ENCODE assay signal across 12 cellular contexts in genomic region chr1:227191607-227192006, GRCh38.
DNase-seq lines count a peak whose midpoint lies in the region; ATAC-seq, FAIRE-seq and TF ChIP-seq lines count a peak whose summit lies in the region.
"Had no signal": no experiment of that assay in that cellular context is flagged by ENCODE, and none has a peak within 500 bp of the region (broad histone marks: within the 10 kb centered on the region; RNA-seq: fewer than 3 reads in every experiment).

No MANE protein-coding gene starts in this region.

- no peaks in the 10 kb centered on the region for H4K20me1 ChIP-seq in osteoblast (ENCODE audit: insufficient read depth, low read length)

- H3K36me3 Mint-ChIP-seq in HFFc6 (ENCODE audit: low read depth) = peaks cover 26% of the 10 kb centered on the region

- H3K27me3 ChIP-seq in osteoblast (ENCODE audit: insufficient read depth, low read length) = no peaks in the 10 kb centered on the region
- H3K27me3 ChIP-seq: dorsolateral prefrontal cortex, right atrium auricular region had no signal

- TF ChIP-seq CTCF in HFFc6 (IDR thresholded peaks at IDR 0.05) = no peak
- TF ChIP-seq CTCF in osteoblast (IDR thresholded peaks at IDR 0.05; ENCODE audit: extremely low read depth, low read depth, low read length) = no peak

- FAIRE-seq in GM19239 (lab: Jason Lieb, UNC) = peak; percentile 87

- H3K4me2 ChIP-seq in osteoblast (ENCODE audit: insufficient read depth, low read length) = peak overlapping the region; percentile 57

- no peaks in the 10 kb centered on the region for H3K9me3 Mint-ChIP-seq in HFFc6
- H3K9me3 Mint-ChIP-seq: H9 had no signal

- peak overlapping the region; percentile 68 for H3K4me3 Mint-ChIP-seq in HFFc6
- H3K4me3 Mint-ChIP-seq: H9 had no signal

- no peak overlapping the region for H3K4me3 ChIP-seq in osteoblast (ENCODE audit: insufficient read depth, low read length)
- H3K4me3 ChIP-seq: dorsolateral prefrontal cortex, right atrium auricular region had no signal

- DNase-seq in GM19239 (ENCODE audit: insufficient read length, low spot score) = no peak
- DNase-seq in HFFc6 = no peak
- DNase-seq in osteoblast (ENCODE audit: insufficient read length, low spot score, missing footprints) = peak; percentile 2
- DNase-seq in T1000 (lab: John Stamatoyannopoulos, UW) = no peak
- no peak for DNase-seq in SIG-M5 (lab: John Stamatoyannopoulos, UW)
- DNase-seq: activated CD4-positive, CD25-positive, alpha-beta regulatory T cell; NCI-H2171 treated with DMSO at 0.1 percent for 48 hours had no signal

- ATAC-seq in HG03457 (IDR thresholded peaks at IDR 0.05; ENCODE audit: unreplicated experiment) (peak; percentile 45), HG02642 (IDR thresholded peaks at IDR 0.05; ENCODE audit: poor library complexity, unreplicated experiment) (no peak)

- no peaks in the 10 kb centered on the region for H3K9me3 ChIP-seq in osteoblast (ENCODE audit: low read depth, low read length)
- H3K9me3 ChIP-seq: right atrium auricular region had no signal

- no peak overlapping the region for H2AFZ ChIP-seq in osteoblast (ENCODE audit: low read length)

- peaks cover 42% of the 10 kb centered on the region for H3K4me1 Mint-ChIP-seq in HFFc6 (ENCODE audit: low read depth)

- H3K36me3 ChIP-seq in osteoblast (ENCODE audit: insufficient read depth, low read length) = no peaks in the 10 kb centered on the region
- H3K36me3 ChIP-seq: right atrium auricular region had no signal

- H3K27ac ChIP-seq in osteoblast (ENCODE audit: low read depth, low read length) = peak overlapping the region; percentile 59
- H3K27ac ChIP-seq: right atrium auricular region had no signal

- H3K4me1 ChIP-seq in osteoblast (ENCODE audit: insufficient read depth, low read length) = peaks cover 11% of the 10 kb centered on the region
- H3K4me1 ChIP-seq: right atrium auricular region had no signal

- peaks cover 22% of the 10 kb centered on the region for H3K79me2 ChIP-seq in osteoblast (ENCODE audit: insufficient read depth, low read length)

- H3K27ac Mint-ChIP-seq in HFFc6 = peak overlapping the region; percentile 89

- H3K27me3 Mint-ChIP-seq in HFFc6 (ENCODE audit: insufficient read depth) = no peaks in the 10 kb centered on the region
